Comparison of ENCODE assay signal across 7 cellular contexts in the genomic region with DNA sequence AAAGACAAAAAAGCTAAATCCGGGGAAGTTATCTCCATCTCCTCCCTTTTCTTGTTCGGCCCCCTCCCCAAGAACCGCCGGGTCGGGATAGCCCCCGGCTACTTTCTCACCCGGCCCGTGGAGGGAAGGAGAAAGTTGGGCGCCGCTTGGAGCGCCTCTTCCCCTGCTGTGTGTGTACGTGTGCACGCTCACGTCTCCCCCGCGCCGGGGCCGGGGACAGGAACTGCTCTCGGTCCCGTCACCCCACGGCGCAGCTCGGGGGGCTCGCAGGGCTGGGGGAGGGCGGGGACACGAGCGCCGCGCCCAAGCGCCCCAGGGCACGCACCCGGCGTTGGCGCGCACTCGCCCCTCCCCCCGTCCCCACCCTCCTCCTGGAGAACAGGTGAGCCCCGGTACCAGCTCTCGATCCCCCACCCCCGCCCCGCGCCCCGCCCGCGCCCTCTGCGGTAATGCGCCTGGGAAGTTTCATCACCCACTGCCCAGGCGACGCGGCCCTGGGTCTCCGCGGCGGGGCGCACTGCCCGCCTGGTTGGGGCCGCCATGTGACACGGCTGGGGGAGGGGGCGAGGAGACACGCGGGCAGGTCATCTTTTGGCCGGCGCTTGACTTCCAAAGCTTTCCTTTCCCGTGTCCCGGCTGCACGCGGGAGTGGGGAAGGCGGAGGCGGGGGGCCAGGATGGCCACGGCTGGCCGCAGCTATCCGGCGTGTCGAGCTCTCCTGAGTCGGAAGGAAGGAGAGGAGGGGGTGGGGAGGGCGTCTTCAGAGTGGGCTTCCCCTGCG.
A peak's percentile ranks its signal among the peaks of the same experiment; 100 is the strongest.
DNase-seq lines count a peak whose midpoint lies in the region; ATAC-seq and TF ChIP-seq lines count a peak whose summit lies in the region.

No MANE protein-coding gene starts in this region.

- TF ChIP-seq CTCF in GM13977 (IDR thresholded peaks at IDR 0.05; ENCODE audit: extremely low read depth, insufficient read depth, missing control alignments) = peak; percentile 38

- no peaks in the 10 kb centered on the region for H3K36me3 ChIP-seq in rectal smooth muscle tissue (ENCODE audit: control insufficient read depth, insufficient read depth, low read length)

- DNase-seq in GM13977 (ENCODE audit: low spot score) = peak; percentile 80
- DNase-seq in SIG-M5 (lab: John Stamatoyannopoulos, UW) = peak; percentile 2
- no peak for DNase-seq in epithelial cell of prostate (ENCODE audit: low read depth, low spot score)
- no peak for DNase-seq in NOMO-1 treated with dmso at 0.1 percent for 144 hours (lab: John Stamatoyannopoulos, UW; ENCODE audit: unreplicated experiment)

- in situ Hi-C loops in GM13977 (cut with MboI; ENCODE audit: low pct_unique_long_range_greater_than_20kb, low sequenced_read_pairs, unreplicated experiment) = loop anchor here (5.0 kb wide), 1 partner anchor 37 kb away; no protein-coding TSS in a partner anchor

- H3K9ac ChIP-seq in rectal smooth muscle tissue (ENCODE audit: low read length) = no peak overlapping the region

- peak overlapping the region; percentile 68 for H3K4me3 ChIP-seq in rectal smooth muscle tissue (ENCODE audit: low read length)

- peak; percentile 39 for ATAC-seq in HG02763 (IDR thresholded peaks at IDR 0.05; ENCODE audit: unreplicated experiment)
- ATAC-seq in HG02970 (IDR thresholded peaks at IDR 0.05; ENCODE audit: low FRiP score, unreplicated experiment) = no peak

- H3K27me3 ChIP-seq in rectal smooth muscle tissue (ENCODE audit: control insufficient read depth, insufficient read depth, low read length) = peaks cover 6% of the 10 kb centered on the region

- H3K27ac ChIP-seq in epithelial cell of prostate (peak overlapping the region; percentile 95), rectal smooth muscle tissue (ENCODE audit: low read depth, low read length) (no peak overlapping the region)

- H3K4me1 ChIP-seq in rectal smooth muscle tissue (ENCODE audit: control insufficient read depth, insufficient read depth, low read length) = peaks cover 14% of the 10 kb centered on the region

Comparison
In these comparisons a context has a peak if more than half of its experiments do, and no peak if none do; other contexts are left out.
1. DNase-seq: peak in GM13977 (single experiment) and SIG-M5 (single experiment); none in epithelial cell of prostate (single experiment) and NOMO-1 treated with dmso at 0.1 percent for 144 hours (single experiment).